In the genomic region with DNA sequence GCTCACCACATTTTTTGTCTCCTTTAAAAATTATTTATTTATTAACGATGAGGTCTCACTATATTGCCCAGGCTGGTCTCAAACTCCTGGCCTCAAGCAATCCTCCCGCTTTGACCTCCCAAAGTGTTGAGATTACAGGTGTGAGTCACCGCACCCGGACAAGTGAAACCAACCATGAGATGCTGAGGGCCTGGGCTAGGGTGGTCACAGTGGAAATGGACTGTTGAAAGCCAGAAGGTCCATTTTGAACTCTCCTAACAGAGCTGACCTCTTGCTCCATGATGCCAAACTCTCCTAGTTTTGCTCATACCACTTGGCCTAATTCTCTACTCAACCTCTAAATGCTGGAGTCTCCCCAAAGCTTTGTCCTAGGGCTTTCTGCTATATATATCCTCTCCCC, we compare ENCODE assay signal across 10 cellular contexts.
DNase-seq lines count a peak whose midpoint lies in the region; TF ChIP-seq lines count a peak whose summit lies in the region.
"Had no signal": no experiment of that assay in that cellular context is flagged by ENCODE, and none has a peak within 500 bp of the region (broad histone marks: within the 10 kb centered on the region; RNA-seq: fewer than 3 reads in every experiment).

No MANE protein-coding gene starts in this region.

- no peaks in the 10 kb centered on the region for H3K36me3 ChIP-seq in effector memory CD4-positive, alpha-beta T cell (ENCODE audit: control insufficient read depth, insufficient read depth, low read length)
- no peaks in the 10 kb centered on the region for H3K36me3 ChIP-seq in tibial nerve

- peak overlapping the region; percentile 37 for H3K27ac ChIP-seq in effector memory CD4-positive, alpha-beta T cell (ENCODE audit: insufficient read depth, low read length, poor library complexity, severe bottlenecking)
- H3K27ac ChIP-seq in tibial nerve: peak overlapping the region in 3 of 4 donors; percentile 53 to 98 (median 83)

- peak overlapping the region; percentile 88 for H3K27ac Mint-ChIP-seq in activated naive CD4-positive, alpha-beta T cell treated with anti-CD3 and anti-CD28 coated beads, Interleukin-2, amount 50 U/mL, for 24 hours
- peak overlapping the region; percentile 83 to 97 (median 93) for H3K27ac Mint-ChIP-seq in IgD-negative memory B cell

- H3K9me3 ChIP-seq in effector memory CD4-positive, alpha-beta T cell (ENCODE audit: control insufficient read depth, low read length): no peaks in the 10 kb centered on the region
- no peaks in the 10 kb centered on the region for H3K9me3 ChIP-seq in tibial nerve

- no peak for TF ChIP-seq EP300 in tibial nerve (IDR thresholded peaks at IDR 0.05)

- no peak for TF ChIP-seq CTCF in tibial nerve (IDR thresholded peaks at IDR 0.05)

- no peak for TF ChIP-seq POLR2A in tibial nerve (IDR thresholded peaks at IDR 0.05)

- H3K27me3 ChIP-seq in effector memory CD4-positive, alpha-beta T cell (replicated peaks; ENCODE audit: control insufficient read depth, insufficient read depth, low read length, poor library complexity, severe bottlenecking): no peaks in the 10 kb centered on the region
- no peaks in the 10 kb centered on the region for H3K27me3 ChIP-seq in tibial nerve

- 93% methylated on average over 4 of the region's 4 CpGs for WGBS in tibial nerve, 2 donors

- no peak overlapping the region for H3K4me3 ChIP-seq in effector memory CD4-positive, alpha-beta T cell (ENCODE audit: insufficient read depth, low read depth, low read length, poor library complexity, severe bottlenecking)
- H3K4me3 ChIP-seq in tibial nerve: no peak overlapping the region
- H3K4me3 ChIP-seq: lung had no signal

- DNase-seq in activated naive CD4-positive, alpha-beta T cell treated with Interleukin-2 at 50 U/mL for 16 hours: no peak
- DNase-seq in effector memory CD4-positive, alpha-beta T cell: no peak
- DNase-seq in tibial nerve (ENCODE audit: low spot score in 2 of 2) (no peak), NCI-H1694 (lab: John Stamatoyannopoulos, UW) (no peak), A172 (ENCODE audit: low spot score) (no peak), posterior vena cava (ENCODE audit: low spot score) (no peak)
- DNase-seq: NCI-H187 had no signal

- no peaks in the 10 kb centered on the region for H3K9me3 Mint-ChIP-seq in activated naive CD4-positive, alpha-beta T cell treated with anti-CD3 and anti-CD28 coated beads, Interleukin-2, amount 50 U/mL, for 24 hours
- H3K9me3 Mint-ChIP-seq in IgD-negative memory B cell: no peaks in the 10 kb centered on the region

- peaks cover 52% of the 10 kb centered on the region for H3K4me1 ChIP-seq in effector memory CD4-positive, alpha-beta T cell (ENCODE audit: control insufficient read depth, insufficient read depth, low read length, poor library complexity, severe bottlenecking)
- peaks cover 0 to 63% (median 35%) of the 10 kb centered on the region in 4 donors for H3K4me1 ChIP-seq in tibial nerve

- peaks cover 74% of the 10 kb centered on the region for H3K4me1 Mint-ChIP-seq in activated naive CD4-positive, alpha-beta T cell treated with anti-CD3 and anti-CD28 coated beads, Interleukin-2, amount 50 U/mL, for 24 hours
- H3K4me1 Mint-ChIP-seq in IgD-negative memory B cell: peaks cover 43 to 67% (median 49%) of the 10 kb centered on the region in 3 donors

- peak overlapping the region; percentile 34 for H3K4me3 Mint-ChIP-seq in activated naive CD4-positive, alpha-beta T cell treated with anti-CD3 and anti-CD28 coated beads, Interleukin-2, amount 50 U/mL, for 24 hours
- peak overlapping the region; percentile 61 to 79 (median 70) for H3K4me3 Mint-ChIP-seq in IgD-negative memory B cell

- H3K27me3 Mint-ChIP-seq in activated naive CD4-positive, alpha-beta T cell treated with anti-CD3 and anti-CD28 coated beads, Interleukin-2, amount 50 U/mL, for 24 hours: no peaks in the 10 kb centered on the region
- no peaks in the 10 kb centered on the region for H3K27me3 Mint-ChIP-seq in IgD-negative memory B cell

- peaks cover 3% of the 10 kb centered on the region for H3K36me3 Mint-ChIP-seq in activated naive CD4-positive, alpha-beta T cell treated with anti-CD3 and anti-CD28 coated beads, Interleukin-2, amount 50 U/mL, for 24 hours
- H3K36me3 Mint-ChIP-seq in IgD-negative memory B cell: no peaks in the 10 kb centered on the region

- intact Hi-C loops in posterior vena cava (cut with DNase I): no loop called here
